ENCODE assay signal across 8 cellular contexts in the genomic region with DNA sequence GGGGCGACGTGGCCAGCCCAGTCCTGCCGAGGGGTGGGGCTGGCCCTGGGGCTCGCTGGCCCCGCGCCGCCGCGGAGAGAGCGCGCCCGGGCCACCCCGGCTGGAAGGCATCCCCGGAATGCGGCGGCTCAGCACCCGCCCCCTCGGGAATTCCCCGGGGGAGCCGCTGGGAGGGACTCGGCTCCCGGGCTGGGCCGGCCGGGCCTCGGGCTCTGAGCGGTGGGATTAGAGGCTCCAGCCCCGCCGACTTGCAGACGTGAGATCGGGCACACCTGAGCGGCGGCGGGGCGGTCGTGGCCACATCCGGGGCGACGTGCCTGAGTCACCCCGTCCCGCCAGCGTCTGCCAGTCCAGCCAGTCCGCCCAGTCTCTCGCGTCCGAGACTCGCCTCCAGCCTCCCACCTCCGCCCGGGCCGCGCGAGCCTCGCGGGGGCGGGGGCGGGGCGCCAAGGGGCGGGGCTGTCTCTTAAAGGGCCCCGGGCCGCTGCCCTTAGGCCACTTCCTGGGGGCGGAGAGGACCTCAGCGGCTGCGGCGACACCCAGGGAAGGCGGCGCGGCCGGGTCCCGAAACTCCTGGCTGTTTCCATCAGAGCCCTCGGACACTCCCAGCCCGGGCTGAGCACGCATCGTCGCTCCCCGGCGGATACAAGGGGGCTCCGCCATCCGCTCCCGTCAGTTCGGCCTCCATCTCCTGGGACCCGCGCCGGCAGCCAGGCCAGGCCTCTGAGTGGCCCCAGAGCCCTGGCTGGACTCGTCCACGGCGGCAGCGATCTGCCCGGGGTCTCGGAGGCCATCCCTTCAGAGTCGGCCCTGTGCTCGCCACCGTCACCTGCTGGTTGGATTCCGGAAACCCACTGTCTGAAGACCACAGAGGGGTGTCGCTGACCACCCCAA. TPM values are rescaled to one million over a fixed set of nuclear protein-coding genes. Genes with fewer than 3 reads are reported as not detected.
A peak's percentile ranks its signal among the peaks of the same experiment; 100 is the strongest.
DNase-seq lines count a peak whose midpoint lies in the region; ATAC-seq and TF ChIP-seq lines count a peak whose summit lies in the region.

TSS of gene KCTD11 (plus strand) at position 498 of the 894 bp plus-strand sequence.

- H3K36me3 ChIP-seq in OCI-LY1 (ENCODE audit: insufficient read depth, low read length) (peaks cover 9% of the 10 kb centered on the region; the same call in 1 of the 2 replicates), muscle layer of colon (ENCODE audit: insufficient read depth, low read length) (no peaks in the 10 kb centered on the region)

- H3K9ac ChIP-seq in OCI-LY1 (ENCODE audit: low read length) (peak within 1 kb of the TSS; percentile 77), muscle layer of colon (ENCODE audit: low read length) (peak within 1 kb of the TSS; percentile 93)

- peak within 1 kb of the TSS; percentile 90 for H3K4me2 ChIP-seq in OCI-LY1 (ENCODE audit: low read length)

- H3F3A ChIP-seq in OCI-LY1 (ENCODE audit: insufficient read depth, low read length) = peaks cover 5% of the 10 kb centered on the region; the same call in 1 of the 2 replicates

- H3K4me3 Mint-ChIP-seq in activated T-cell treated with anti-CD3 and anti-CD28 coated beads, Interleukin-2, amount 50 U/mL, for 4 hours = peak within 1 kb of the TSS; percentile 84
- peak within 1 kb of the TSS; percentile 95 for H3K4me3 Mint-ChIP-seq in stimulated activated memory B cell treated with anti-CD40 and anti-IgM and Interleukin-4, amounts not matched to agents 10 μg/mL and 1 μg/mL and 100 μg/mL, for 72 hours

- H3K9me2 ChIP-seq in OCI-LY1 (ENCODE audit: low read depth, low read length) = no peaks in the 10 kb centered on the region

- H3K4me1 ChIP-seq in OCI-LY1 (ENCODE audit: insufficient read depth, low read length, severe bottlenecking) = peaks cover 36% of the 10 kb centered on the region
- H3K4me1 ChIP-seq in muscle layer of colon (ENCODE audit: insufficient read depth, low read length) = peaks cover 42% of the 10 kb centered on the region

- no peak within 1 kb of the TSS for H2AFZ ChIP-seq in OCI-LY1 (ENCODE audit: low read length)

- H3K4me1 Mint-ChIP-seq in activated T-cell treated with anti-CD3 and anti-CD28 coated beads, Interleukin-2, amount 50 U/mL, for 4 hours (ENCODE audit: low read depth) = peaks cover 24% of the 10 kb centered on the region
- peaks cover 63% of the 10 kb centered on the region for H3K4me1 Mint-ChIP-seq in stimulated activated memory B cell treated with anti-CD40 and anti-IgM and Interleukin-4, amounts not matched to agents 10 μg/mL and 1 μg/mL and 100 μg/mL, for 72 hours

- no peaks in the 10 kb centered on the region for H4K20me1 ChIP-seq in OCI-LY1 (ENCODE audit: insufficient read depth, low read length)

- peaks cover 10% of the 10 kb centered on the region for H3K36me3 Mint-ChIP-seq in activated T-cell treated with anti-CD3 and anti-CD28 coated beads, Interleukin-2, amount 50 U/mL, for 4 hours (ENCODE audit: insufficient read depth)
- H3K36me3 Mint-ChIP-seq in stimulated activated memory B cell treated with anti-CD40 and anti-IgM and Interleukin-4, amounts not matched to agents 10 μg/mL and 1 μg/mL and 100 μg/mL, for 72 hours = peaks cover 35% of the 10 kb centered on the region

- H3K79me2 ChIP-seq in OCI-LY1 (ENCODE audit: insufficient read depth, low read length) = no peaks in the 10 kb centered on the region

- H3K27ac Mint-ChIP-seq in stimulated activated memory B cell treated with anti-CD40 and anti-IgM and Interleukin-4, amounts not matched to agents 10 μg/mL and 1 μg/mL and 100 μg/mL, for 72 hours = peak within 1 kb of the TSS; percentile 87

- H3K9me3 ChIP-seq in OCI-LY1 (ENCODE audit: low read length) (no peaks in the 10 kb centered on the region), muscle layer of colon (ENCODE audit: low read length) (no peaks in the 10 kb centered on the region)

- peak; percentile 51 for TF ChIP-seq CTCF in OCI-LY1 (IDR thresholded peaks at IDR 0.05; ENCODE audit: low read length)

- peak within 1 kb of the TSS; percentile 71 for H3K4me3 ChIP-seq in OCI-LY1 (ENCODE audit: low read depth, low read length, poor library complexity, severe bottlenecking)
- H3K4me3 ChIP-seq in muscle layer of colon (ENCODE audit: low read depth in 1 of 2, low read length in 2 of 2) = peak within 1 kb of the TSS; percentile 43 to 88

- no peaks in the 10 kb centered on the region for H3K9me3 Mint-ChIP-seq in activated T-cell treated with anti-CD3 and anti-CD28 coated beads, Interleukin-2, amount 50 U/mL, for 4 hours
- no peaks in the 10 kb centered on the region for H3K9me3 Mint-ChIP-seq in stimulated activated memory B cell treated with anti-CD40 and anti-IgM and Interleukin-4, amounts not matched to agents 10 μg/mL and 1 μg/mL and 100 μg/mL, for 72 hours

- peak; percentile 45 for ATAC-seq in GM18858 (IDR thresholded peaks at IDR 0.05; ENCODE audit: unreplicated experiment)
- peak; percentile 63 for ATAC-seq in HG03066 (IDR thresholded peaks at IDR 0.05; ENCODE audit: low read depth, unreplicated experiment)
- ATAC-seq in activated T-cell treated with anti-CD3 and anti-CD28 coated beads, Interleukin-2, amount 50 U/mL, for 4 hours = peak; percentile 51 to 54
- peak; percentile 69 for ATAC-seq in esophagus mucosa
- peak; percentile 82 for ATAC-seq in stimulated activated memory B cell treated with anti-CD40 and anti-IgM and Interleukin-4, amounts not matched to agents 10 μg/mL and 1 μg/mL and 100 μg/mL, for 72 hours

- DNase-seq in 8988T = peak; percentile 91
- DNase-seq in activated T-cell treated with anti-CD3 and anti-CD28 coated beads, Interleukin-2, amount 50 U/mL, for 4 hours = peak; percentile 59

- H3K27me3 ChIP-seq in OCI-LY1 (ENCODE audit: insufficient read depth, low read length) (no peaks in the 10 kb centered on the region), muscle layer of colon (ENCODE audit: control insufficient read depth in 1 of 2, insufficient read depth in 2 of 2, low read length in 2 of 2) (no peaks in the 10 kb centered on the region)

- peak within 1 kb of the TSS; percentile 83 for H3K27ac ChIP-seq in OCI-LY1 (ENCODE audit: low read depth, low read length, poor library complexity, severe bottlenecking)
- H3K27ac ChIP-seq in muscle layer of colon (ENCODE audit: low read depth, low read length) = peak within 1 kb of the TSS; percentile 93

- H3K27me3 Mint-ChIP-seq in activated T-cell treated with anti-CD3 and anti-CD28 coated beads, Interleukin-2, amount 50 U/mL, for 4 hours (ENCODE audit: low read depth) = no peaks in the 10 kb centered on the region
- H3K27me3 Mint-ChIP-seq in stimulated activated memory B cell treated with anti-CD40 and anti-IgM and Interleukin-4, amounts not matched to agents 10 μg/mL and 1 μg/mL and 100 μg/mL, for 72 hours = no peaks in the 10 kb centered on the region

RNA-seq across cellular contexts. Expression of gene KCTD11, which starts in this region (rescaled TPM):
- 1 to 10 TPM; 1.6 to 2.3 (median 1.6) TPM for total RNA-seq in activated T-cell treated with anti-CD3 and anti-CD28 coated beads, Interleukin-2, amount 50 U/mL, for 4 hours
- 32.9 TPM for total RNA-seq in esophagus mucosa

Comparison
In these comparisons a context has a peak if more than half of its experiments do, and no peak if none do; other contexts are left out.
1. Peak in every context shown above with its lines: DNase-seq, ATAC-seq, H3K4me3 ChIP-seq and H3K27ac ChIP-seq.
2. RNA of gene KCTD11 (total RNA-seq): 32.9 TPM in esophagus mucosa (single experiment); 1.6 to 2.3 TPM in activated T-cell treated with anti-CD3 and anti-CD28 coated beads, Interleukin-2, amount 50 U/mL, for 4 hours; every median in the first group is over 10 times any median in the second.